8 cellular contexts compared by ENCODE assay signal in the genomic region with DNA sequence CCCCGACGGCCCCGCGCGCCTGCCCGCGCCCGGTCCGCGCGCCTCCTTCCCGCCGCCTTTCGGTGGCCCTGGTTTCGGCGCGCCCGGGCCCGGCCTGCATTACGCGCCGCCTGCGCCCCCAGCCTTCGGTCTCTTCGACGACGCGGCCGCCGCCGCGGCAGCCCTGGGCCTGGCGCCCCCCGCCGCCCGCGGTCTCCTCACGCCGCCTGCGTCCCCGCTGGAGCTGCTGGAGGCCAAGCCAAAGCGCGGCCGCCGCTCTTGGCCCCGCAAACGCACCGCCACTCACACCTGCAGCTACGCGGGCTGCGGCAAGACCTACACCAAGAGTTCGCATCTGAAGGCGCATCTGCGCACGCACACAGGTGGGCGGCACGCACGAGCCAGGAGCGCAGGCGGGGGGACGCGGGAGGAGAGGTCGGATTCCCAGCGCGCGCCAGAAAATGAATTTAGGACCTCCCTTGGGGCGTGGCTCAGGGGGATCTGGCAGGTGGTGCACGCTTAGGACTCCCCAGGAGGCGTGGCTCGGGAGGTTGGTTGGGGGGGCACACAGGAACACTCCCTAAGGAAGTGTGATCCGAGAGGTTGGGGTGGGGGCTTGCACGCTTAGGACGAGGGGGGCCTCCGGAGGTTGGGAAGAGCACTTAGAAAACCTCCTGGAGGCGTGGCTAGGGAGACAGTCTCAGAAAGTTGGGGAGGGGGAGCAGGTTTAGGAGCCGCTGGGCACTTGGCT. TPM values are rescaled to one million over a fixed set of nuclear protein-coding genes. Genes with fewer than 3 reads are reported as not detected.
DNase-seq lines count a peak whose midpoint lies in the region; ATAC-seq and TF ChIP-seq lines count a peak whose summit lies in the region.

No MANE protein-coding gene starts in this region.

- H3K4me1 Mint-ChIP-seq in stimulated activated naive B cell treated with anti-CD40 and anti-IgM and Interleukin-4, amounts not matched to agents 10 μg/mL and 1 μg/mL and 100 μg/mL, for 72 hours = peaks cover 39 to 74% of the 10 kb centered on the region in 2 donors

- DNase-seq in Panc1 (ENCODE audit: low read depth, low spot score) (no peak), breast epithelium (ENCODE audit: low spot score in 2 of 2) (no peak), left lung (peak; percentile 60 to 81), SKM-1 (lab: John Stamatoyannopoulos, UW; ENCODE audit: unreplicated experiment) (no peak), LoVo (ENCODE audit: low spot score) (no peak)
- DNase-seq in stimulated activated naive B cell treated with anti-CD40 and anti-IgM and Interleukin-4, amounts not matched to agents 10 μg/mL and 1 μg/mL and 100 μg/mL, for 72 hours = peak; percentile 35

- POLR2A ChIA-PET in Panc1 (lab: Charles Lee) = interaction anchor here (0.5 to 0.7 kb wide), 2 partner anchors 235 to 639 kb away, joined by 3 read pairs; no protein-coding TSS in a partner anchor

- TF ChIP-seq POLR2A in GM15510 (IDR thresholded peaks at IDR 0.05; ENCODE audit: borderline replicate concordance, extremely low read depth, insufficient read length) (peak; percentile 24), breast epithelium (IDR thresholded peaks at IDR 0.05) (no peak)

- no peak overlapping the region for H3K27ac ChIP-seq in Panc1 (ENCODE audit: low read length)
- peak overlapping the region; percentile 69 to 98 for H3K27ac ChIP-seq in breast epithelium
- H3K27ac ChIP-seq in left lung = peak overlapping the region; percentile 76 to 98

- peaks cover 9 to 16% of the 10 kb centered on the region in 2 donors for H3K36me3 Mint-ChIP-seq in stimulated activated naive B cell treated with anti-CD40 and anti-IgM and Interleukin-4, amounts not matched to agents 10 μg/mL and 1 μg/mL and 100 μg/mL, for 72 hours

- H3K9me3 ChIP-seq in Panc1 (ENCODE audit: control insufficient read depth, insufficient read depth, low read depth, low read length) = no peaks in the 10 kb centered on the region
- H3K9me3 ChIP-seq in breast epithelium = no peaks in the 10 kb centered on the region
- H3K9me3 ChIP-seq in left lung = no peaks in the 10 kb centered on the region

- no peaks in the 10 kb centered on the region for H3K9me3 Mint-ChIP-seq in stimulated activated naive B cell treated with anti-CD40 and anti-IgM and Interleukin-4, amounts not matched to agents 10 μg/mL and 1 μg/mL and 100 μg/mL, for 72 hours

- ATAC-seq in Panc1 (peak; percentile 20), left lung (no peak), HG02870 (IDR thresholded peaks at IDR 0.05; ENCODE audit: unreplicated experiment) (no peak)
- ATAC-seq in stimulated activated naive B cell treated with anti-CD40 and anti-IgM and Interleukin-4, amounts not matched to agents 10 μg/mL and 1 μg/mL and 100 μg/mL, for 72 hours (replicated peaks) = no peak

- peak overlapping the region; percentile 82 to 91 for H3K4me3 Mint-ChIP-seq in stimulated activated naive B cell treated with anti-CD40 and anti-IgM and Interleukin-4, amounts not matched to agents 10 μg/mL and 1 μg/mL and 100 μg/mL, for 72 hours

- peak overlapping the region; percentile 95 for H3K27ac Mint-ChIP-seq in stimulated activated naive B cell treated with anti-CD40 and anti-IgM and Interleukin-4, amounts not matched to agents 10 μg/mL and 1 μg/mL and 100 μg/mL, for 72 hours

- no TSS peak for BruUV-seq in Panc1 (replicated peaks; lab: Mats Ljungman, UMichigan)

- H3K4me3 ChIP-seq in Panc1 (ENCODE audit: low read depth in 2 of 2, low read length in 2 of 2) (peak overlapping the region; percentile 50 to 56), breast epithelium (peak overlapping the region; percentile 80 to 97 (median 94)), left lung (peak overlapping the region; percentile 60 to 77)

- in situ Hi-C loops in Panc1 (cut with HindIII; ENCODE audit: low pct_unique_long_range_greater_than_20kb, low sequenced_read_pairs) = no loop called here

- H3K4me1 ChIP-seq in Panc1 (ENCODE audit: control insufficient read depth, insufficient read depth, low read length) (peaks cover 12% of the 10 kb centered on the region; the same call in 1 of the 2 replicates), breast epithelium (no peaks in the 10 kb centered on the region), left lung (peaks cover 13 to 57% of the 10 kb centered on the region in 2 donors)

- CTCF ChIA-PET in Panc1 (lab: Charles Lee) = no interaction called here

- peaks cover 0 to 8% of the 10 kb centered on the region in 2 donors for H3K27me3 Mint-ChIP-seq in stimulated activated naive B cell treated with anti-CD40 and anti-IgM and Interleukin-4, amounts not matched to agents 10 μg/mL and 1 μg/mL and 100 μg/mL, for 72 hours

- intact Hi-C loops in Panc1 (cut with micrococcal nuclease; ENCODE audit: unreplicated experiment) = loop anchor here (10.0 kb wide), 1 partner anchor 81 kb away; no protein-coding TSS in a partner anchor
- intact Hi-C loops in breast epithelium (cut with DNase I; ENCODE audit: low total_unique reads) = no loop called here
- intact Hi-C loops in left lung (cut with DNase I) = loop anchor here in 1 of 2 donors (10.0 kb wide), 1 partner anchor 71 kb away; no protein-coding TSS in a partner anchor

- H3K36me3 ChIP-seq in Panc1 (ENCODE audit: control insufficient read depth, insufficient read depth, low read length) (no peaks in the 10 kb centered on the region), breast epithelium (no peaks in the 10 kb centered on the region), left lung (peaks cover 0 to 28% of the 10 kb centered on the region in 2 donors)

- H3K27me3 ChIP-seq in Panc1 (ENCODE audit: control insufficient read depth, insufficient read depth, low read length) = no peaks in the 10 kb centered on the region
- H3K27me3 ChIP-seq in breast epithelium = no peaks in the 10 kb centered on the region
- H3K27me3 ChIP-seq in left lung = no peaks in the 10 kb centered on the region

- TF ChIP-seq CTCF in Panc1 (IDR thresholded peaks at IDR 0.05) (no peak), breast epithelium (IDR thresholded peaks at IDR 0.05) (no peak), left lung (IDR thresholded peaks at IDR 0.05) (no peak)

RNA-seq across cellular contexts. Expression of a gene that starts 1.2 kb away (rescaled TPM):
- total RNA-seq in Panc1 (2021; ENCODE audit: unreplicated experiment) (3.5 TPM), breast epithelium (10 to 100 TPM; 12.0 to 23.3 (median 21.8) TPM), left lung (10 to 100 TPM; 30.2 to 75.9 TPM)
- 8.4 TPM for polyA plus RNA-seq in Panc1 (2012; ENCODE audit: insufficient read length)

Comparison
In these comparisons a context has a peak if more than half of its experiments do, and no peak if none do; other contexts are left out.
1. DNase-seq: peak in left lung (2 of 2) and stimulated activated naive B cell treated with anti-CD40 and anti-IgM and Interleukin-4, amounts not matched to agents 10 μg/mL and 1 μg/mL and 100 μg/mL, for 72 hours (single experiment); none in Panc1 (single experiment), breast epithelium (0 of 2), SKM-1 (single experiment) and LoVo (single experiment).
2. Peak in every context shown above with its lines, with median percentiles within 50 percentile points of each other: H3K4me3 ChIP-seq.